In genomic region chr10:79528261-79528660, GRCh38 we compare ENCODE assay signal across 6 cellular contexts. TPM values are rescaled to one million over a fixed set of nuclear protein-coding genes. Genes with fewer than 3 reads are reported as not detected.
"Had no signal": no experiment of that assay in that cellular context is flagged by ENCODE, and none has a peak within 500 bp of the region (broad histone marks: within the 10 kb centered on the region; RNA-seq: fewer than 3 reads in every experiment).

No MANE protein-coding gene starts in this region.

RNA-seq across cellular contexts. Expression of gene SFTPA2, which starts 31.9 kb away (rescaled TPM):
- total RNA-seq: GM23248, H4, H7, HFFc6, HT1080, IMR-90 had no signal
- polyA plus RNA-seq: GM23248, IMR-90 had no signal
